Comparison of ENCODE assay signal across 11 cellular contexts in the genomic region with DNA sequence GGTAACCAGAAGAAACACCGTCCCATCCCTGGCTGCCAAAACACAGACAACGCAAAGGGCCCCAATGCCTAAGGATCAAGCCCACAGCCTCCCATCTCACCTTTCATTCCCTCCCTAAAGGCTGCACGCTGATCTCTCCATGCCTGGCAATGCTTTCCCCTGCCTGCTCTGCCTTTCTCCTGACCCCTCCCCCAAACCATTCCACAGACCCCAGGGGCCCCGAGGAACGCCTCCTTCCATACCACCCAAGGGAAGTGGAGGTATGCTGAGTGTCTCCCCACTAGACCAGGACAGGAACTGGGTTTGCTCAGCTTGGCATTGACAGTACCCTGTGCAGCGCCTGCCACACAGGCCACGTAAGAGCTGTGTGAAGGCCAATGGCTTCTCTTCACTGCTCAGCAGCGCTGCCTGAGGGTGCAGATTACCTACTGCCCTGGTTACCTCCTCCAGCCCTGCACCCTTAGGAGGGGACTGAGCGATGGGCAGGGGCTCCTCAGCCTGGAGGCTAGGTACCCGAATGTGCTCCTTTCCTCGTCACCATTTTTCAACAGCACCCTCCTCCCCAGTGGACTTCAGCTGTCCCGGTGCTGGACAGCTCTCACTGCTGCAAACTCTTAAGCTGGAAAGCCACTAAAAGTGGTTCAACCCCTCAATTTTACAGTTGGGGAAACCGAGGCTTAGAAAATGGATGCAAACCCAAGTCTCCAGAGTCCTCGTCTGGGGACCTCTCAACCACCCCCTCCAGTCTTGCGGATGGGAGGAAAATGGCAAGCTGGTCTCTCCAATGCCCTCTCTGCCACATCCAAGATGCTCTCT. TPM values are rescaled to one million over a fixed set of nuclear protein-coding genes. Genes with fewer than 3 reads are reported as not detected.
A peak's percentile ranks its signal among the peaks of the same experiment; 100 is the strongest.
DNase-seq lines count a peak whose midpoint lies in the region; ATAC-seq, FAIRE-seq and TF ChIP-seq lines count a peak whose summit lies in the region.
"Had no signal": no experiment of that assay in that cellular context is flagged by ENCODE, and none has a peak within 500 bp of the region (broad histone marks: within the 10 kb centered on the region; RNA-seq: fewer than 3 reads in every experiment).

No MANE protein-coding gene starts in this region.

- peak overlapping the region; percentile 49 to 75 (median 75) for H3K4me3 Mint-ChIP-seq in nephron

- TF ChIP-seq EP300 in SK-N-SH (IDR thresholded peaks at IDR 0.05; ENCODE audit: borderline replicate concordance in 1 of 2, low read depth in 1 of 2, low read length in 1 of 2): no peak

- TF ChIP-seq POLR2A in GM12892 (IDR thresholded peaks at IDR 0.05; ENCODE audit: low read depth, low read length): no peak

- POLR2A ChIA-PET in SK-N-SH (lab: Yijun Ruan, JAX): no interaction called here

- no peaks in the 10 kb centered on the region for H3K36me3 ChIP-seq in SK-N-SH (replicated peaks in 1 of 2; ENCODE audit: control insufficient read depth in 1 of 2, insufficient read depth in 2 of 2, low read length in 1 of 2)

- no peaks in the 10 kb centered on the region for H3K79me2 ChIP-seq in SK-N-SH (ENCODE audit: insufficient read depth)

- no peak overlapping the region for H3K27ac Mint-ChIP-seq in nephron

- peaks cover 0 to 27% of the 10 kb centered on the region in 2 experiments; a peak in 2 of 4 replicates for H3K4me1 ChIP-seq in SK-N-SH (ENCODE audit: control insufficient read depth in 1 of 2, insufficient read depth in 2 of 2, low read depth in 1 of 2, low read length in 1 of 2)

- no peak overlapping the region for H3K9ac ChIP-seq in SK-N-SH

- peaks cover 15% of the 10 kb centered on the region for H3K4me1 Mint-ChIP-seq in nephron

- no peaks in the 10 kb centered on the region for H3K9me3 Mint-ChIP-seq in nephron

- no peaks in the 10 kb centered on the region for H3K9me3 ChIP-seq in SK-N-SH

- no peaks in the 10 kb centered on the region for H3K36me3 Mint-ChIP-seq in nephron (ENCODE audit: low read depth)

- no peaks in the 10 kb centered on the region for H3F3A ChIP-seq in SK-N-SH (replicated peaks; ENCODE audit: insufficient read depth)

- no peak overlapping the region for H2AFZ ChIP-seq in SK-N-SH (ENCODE audit: low read depth)

- H3K4me2 ChIP-seq in SK-N-SH: no peak overlapping the region

- 68% methylated on average over 13 of the region's 15 CpGs for WGBS in SK-N-SH (ENCODE audit: low lambda C conversion rate)

- no peaks in the 10 kb centered on the region for H4K20me1 ChIP-seq in SK-N-SH (ENCODE audit: insufficient read depth)

- no peak for TF ChIP-seq RAD21 in SK-N-SH (IDR thresholded peaks at IDR 0.05; ENCODE audit: low read length)

- no peak for FAIRE-seq in GM12892 (lab: Jason Lieb, UNC)
- FAIRE-seq: A204.1, bronchial epithelial cell had no signal

- DNase-seq in SK-N-SH (no peak), RKO (ENCODE audit: low spot score) (peak; percentile 26), dermis blood vessel endothelial cell (peak; percentile 58), NCI-H1436 treated with DMSO at 0.1 percent for 48 hours (lab: John Stamatoyannopoulos, UW) (no peak), GM12892 (ENCODE audit: insufficient read length) (no peak), LoVo (ENCODE audit: low spot score) (no peak)
- DNase-seq: NCI-H524 treated with DMSO at 0.1 percent for 48 hours had no signal

- ATAC-seq in SK-N-SH treated with all-trans-retinoic acid at 6 μM for 48 hours: no peak

- CTCF ChIA-PET in SK-N-SH (lab: Yijun Ruan, JAX): interaction anchor here (0.8 to 7.2 kb wide), 8 partner anchors 11 to 107 kb away, joined by 3 to 167 read pairs (median 50); a partner anchor contains a TSS

- H3K9me2 ChIP-seq in SK-N-SH: no peaks in the 10 kb centered on the region

- no peaks in the 10 kb centered on the region; the same call in 1 of the 2 replicates for H3K27me3 ChIP-seq in SK-N-SH (ENCODE audit: insufficient read depth)

- peaks cover 87% of the 10 kb centered on the region for H3K27me3 Mint-ChIP-seq in nephron (ENCODE audit: low read depth)

- H3K27ac ChIP-seq in SK-N-SH (ENCODE audit: low read depth in 2 of 2, low read length in 1 of 2): no peak overlapping the region

- no peak for TF ChIP-seq CTCF in SK-N-SH (IDR thresholded peaks at IDR 0.05)
- no peak for TF ChIP-seq CTCF in nephron (IDR thresholded peaks at IDR 0.05; ENCODE audit: unreplicated experiment in 3 of 3)

- H3K4me3 ChIP-seq in SK-N-SH (ENCODE audit: low read depth in 2 of 2, low read length in 1 of 2): no peak overlapping the region

TF ChIP-seq in SK-N-SH, 30 proteins besides CTCF, POLR2A, EP300 and RAD21:
- no peak for TF ChIP-seq NFIC (IDR thresholded peaks at IDR 0.05; ENCODE audit: borderline replicate concordance)
- TF ChIP-seq YY1 (IDR thresholded peaks at IDR 0.05; ENCODE audit: low read depth): no peak
- no peak for TF ChIP-seq NRF1 (IDR thresholded peaks at IDR 0.05; ENCODE audit: low read depth, low read length)
- no peak for TF ChIP-seq RFX5 (IDR thresholded peaks at IDR 0.05; ENCODE audit: low read length)
- TF ChIP-seq, protein P1, sequence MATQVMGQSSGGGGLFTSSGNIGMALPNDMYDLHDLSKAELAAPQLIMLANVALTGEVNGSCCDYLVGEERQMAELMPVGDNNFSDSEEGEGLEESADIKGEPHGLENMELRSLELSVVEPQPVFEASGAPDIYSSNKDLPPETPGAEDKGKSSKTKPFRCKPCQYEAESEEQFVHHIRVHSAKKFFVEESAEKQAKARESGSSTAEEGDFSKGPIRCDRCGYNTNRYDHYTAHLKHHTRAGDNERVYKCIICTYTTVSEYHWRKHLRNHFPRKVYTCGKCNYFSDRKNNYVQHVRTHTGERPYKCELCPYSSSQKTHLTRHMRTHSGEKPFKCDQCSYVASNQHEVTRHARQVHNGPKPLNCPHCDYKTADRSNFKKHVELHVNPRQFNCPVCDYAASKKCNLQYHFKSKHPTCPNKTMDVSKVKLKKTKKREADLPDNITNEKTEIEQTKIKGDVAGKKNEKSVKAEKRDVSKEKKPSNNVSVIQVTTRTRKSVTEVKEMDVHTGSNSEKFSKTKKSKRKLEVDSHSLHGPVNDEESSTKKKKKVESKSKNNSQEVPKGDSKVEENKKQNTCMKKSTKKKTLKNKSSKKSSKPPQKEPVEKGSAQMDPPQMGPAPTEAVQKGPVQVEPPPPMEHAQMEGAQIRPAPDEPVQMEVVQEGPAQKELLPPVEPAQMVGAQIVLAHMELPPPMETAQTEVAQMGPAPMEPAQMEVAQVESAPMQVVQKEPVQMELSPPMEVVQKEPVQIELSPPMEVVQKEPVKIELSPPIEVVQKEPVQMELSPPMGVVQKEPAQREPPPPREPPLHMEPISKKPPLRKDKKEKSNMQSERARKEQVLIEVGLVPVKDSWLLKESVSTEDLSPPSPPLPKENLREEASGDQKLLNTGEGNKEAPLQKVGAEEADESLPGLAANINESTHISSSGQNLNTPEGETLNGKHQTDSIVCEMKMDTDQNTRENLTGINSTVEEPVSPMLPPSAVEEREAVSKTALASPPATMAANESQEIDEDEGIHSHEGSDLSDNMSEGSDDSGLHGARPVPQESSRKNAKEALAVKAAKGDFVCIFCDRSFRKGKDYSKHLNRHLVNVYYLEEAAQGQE (IDR thresholded peaks at IDR 0.05; ENCODE audit: low read depth, low read length): peak; percentile 94
- no peak for TF ChIP-seq TEAD4 (IDR thresholded peaks at IDR 0.05; ENCODE audit: borderline replicate concordance, insufficient read depth)
TF ChIP-seq in SK-N-SH: peak in this region for 1.

TF ChIP-seq in SK-N-SH treated with all-trans-retinoic acid at 6 μM for 48 hours, 23 proteins besides CTCF, POLR2A, EP300 and RAD21:
- TF ChIP-seq, protein P2, sequence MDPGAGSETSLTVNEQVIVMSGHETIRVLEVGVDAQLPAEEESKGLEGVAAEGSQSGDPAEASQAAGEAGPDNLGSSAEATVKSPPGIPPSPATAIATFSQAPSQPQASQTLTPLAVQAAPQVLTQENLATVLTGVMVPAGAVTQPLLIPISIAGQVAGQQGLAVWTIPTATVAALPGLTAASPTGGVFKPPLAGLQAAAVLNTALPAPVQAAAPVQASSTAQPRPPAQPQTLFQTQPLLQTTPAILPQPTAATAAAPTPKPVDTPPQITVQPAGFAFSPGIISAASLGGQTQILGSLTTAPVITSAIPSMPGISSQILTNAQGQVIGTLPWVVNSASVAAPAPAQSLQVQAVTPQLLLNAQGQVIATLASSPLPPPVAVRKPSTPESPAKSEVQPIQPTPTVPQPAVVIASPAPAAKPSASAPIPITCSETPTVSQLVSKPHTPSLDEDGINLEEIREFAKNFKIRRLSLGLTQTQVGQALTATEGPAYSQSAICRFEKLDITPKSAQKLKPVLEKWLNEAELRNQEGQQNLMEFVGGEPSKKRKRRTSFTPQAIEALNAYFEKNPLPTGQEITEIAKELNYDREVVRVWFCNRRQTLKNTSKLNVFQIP (CRISPR knock-in tag; IDR thresholded peaks at IDR 0.05; ENCODE audit: borderline replicate concordance, low read depth): no peak
- TF ChIP-seq ZFP30 (CRISPR knock-in tag; IDR thresholded peaks at IDR 0.05): no peak
- TF ChIP-seq, protein P3, sequence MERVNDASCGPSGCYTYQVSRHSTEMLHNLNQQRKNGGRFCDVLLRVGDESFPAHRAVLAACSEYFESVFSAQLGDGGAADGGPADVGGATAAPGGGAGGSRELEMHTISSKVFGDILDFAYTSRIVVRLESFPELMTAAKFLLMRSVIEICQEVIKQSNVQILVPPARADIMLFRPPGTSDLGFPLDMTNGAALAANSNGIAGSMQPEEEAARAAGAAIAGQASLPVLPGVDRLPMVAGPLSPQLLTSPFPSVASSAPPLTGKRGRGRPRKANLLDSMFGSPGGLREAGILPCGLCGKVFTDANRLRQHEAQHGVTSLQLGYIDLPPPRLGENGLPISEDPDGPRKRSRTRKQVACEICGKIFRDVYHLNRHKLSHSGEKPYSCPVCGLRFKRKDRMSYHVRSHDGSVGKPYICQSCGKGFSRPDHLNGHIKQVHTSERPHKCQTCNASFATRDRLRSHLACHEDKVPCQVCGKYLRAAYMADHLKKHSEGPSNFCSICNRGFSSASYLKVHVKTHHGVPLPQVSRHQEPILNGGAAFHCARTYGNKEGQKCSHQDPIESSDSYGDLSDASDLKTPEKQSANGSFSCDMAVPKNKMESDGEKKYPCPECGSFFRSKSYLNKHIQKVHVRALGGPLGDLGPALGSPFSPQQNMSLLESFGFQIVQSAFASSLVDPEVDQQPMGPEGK (CRISPR knock-in tag; IDR thresholded peaks at IDR 0.05; ENCODE audit: borderline replicate concordance): no peak
- TF ChIP-seq ESRRG (CRISPR knock-in tag; IDR thresholded peaks at IDR 0.05): no peak
- TF ChIP-seq ZNF70 (CRISPR knock-in tag; IDR thresholded peaks at IDR 0.05): no peak
- TF ChIP-seq ZNF565 (CRISPR knock-in tag; conservative IDR thresholded peaks at IDR 0.05; ENCODE audit: low read depth): no peak
- no peak for TF ChIP-seq ARNTL (CRISPR knock-in tag; IDR thresholded peaks at IDR 0.05; ENCODE audit: borderline replicate concordance, low read depth)
- TF ChIP-seq TCF4 (CRISPR knock-in tag; IDR thresholded peaks at IDR 0.05; ENCODE audit: borderline replicate concordance): no peak

RNA-seq across cellular contexts. Expression of a gene that starts 45.0 kb away (rescaled TPM):
- polyA plus RNA-seq in SK-N-SH (2012; rRNA removed): 0.45 and 1.0 TPM in 2 replicates
- polyA plus RNA-seq in SK-N-SH (2012; cell fraction: cytosol; rRNA removed): 0.28 and 0.42 TPM in 2 replicates
- 4.6 and 5.6 TPM in 2 replicates for polyA plus RNA-seq in SK-N-SH (2012; cell fraction: nucleus; rRNA removed)
- under 0.01 and 0.14 TPM in 2 replicates for total RNA-seq in dermis blood vessel endothelial cell
- 0.13 TPM for polyA plus RNA-seq in GM12892 (2012; ENCODE audit: missing spikeins)

Comparison
In these comparisons a context has a peak if more than half of its experiments do, and no peak if none do; other contexts are left out.
1. DNase-seq: peak in RKO (single experiment) and dermis blood vessel endothelial cell (single experiment); none in SK-N-SH (single experiment), NCI-H1436 treated with DMSO at 0.1 percent for 48 hours (single experiment), GM12892 (single experiment) and LoVo (single experiment).